8 cellular contexts compared by ENCODE assay signal in the genomic region with DNA sequence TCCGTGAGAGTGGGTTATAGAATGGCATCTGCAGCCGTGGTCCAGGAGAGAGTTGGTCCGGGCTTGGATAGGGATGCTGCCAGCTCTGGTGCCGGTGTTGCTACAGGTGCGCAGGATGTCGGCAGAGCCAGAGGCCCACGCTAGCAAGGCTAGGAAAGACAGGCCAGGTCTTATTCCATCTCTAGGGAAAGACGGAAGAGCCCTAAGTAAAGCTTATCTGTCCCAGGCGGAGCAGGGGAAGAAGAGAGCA. TPM values are rescaled to one million over a fixed set of nuclear protein-coding genes. Genes with fewer than 3 reads are reported as not detected.
DNase-seq lines count a peak whose midpoint lies in the region; ATAC-seq and TF ChIP-seq lines count a peak whose summit lies in the region.

No MANE protein-coding gene starts in this region.

- peak overlapping the region; percentile 95 for H3K4me3 ChIP-seq in GM12864 (ENCODE audit: low read depth, low read length)
- H3K4me3 ChIP-seq in adrenal gland: peak overlapping the region in 2 of 4 donors; percentile 62 to 92
- peak overlapping the region; percentile 44 for H3K4me3 ChIP-seq in lung
- H3K4me3 ChIP-seq in urinary bladder (ENCODE audit: low read depth, low read length): peak overlapping the region; percentile 95

- TF ChIP-seq CTCF in GM12864 (IDR thresholded peaks at IDR 0.05; ENCODE audit: low read depth, low read length, missing control alignments): no peak
- no peak for TF ChIP-seq CTCF in adrenal gland (IDR thresholded peaks at IDR 0.05)
- TF ChIP-seq CTCF in lung (IDR thresholded peaks at IDR 0.05; ENCODE audit: control extremely low read depth, extremely low read depth): no peak

- intact Hi-C loops in adrenal gland (cut with DNase I): no loop called here

- ATAC-seq in HG02943 (IDR thresholded peaks at IDR 0.05; ENCODE audit: low read depth, unreplicated experiment) (peak; percentile 17), lung (ENCODE audit: insufficient read depth, low FRiP score) (no peak)

- 3 to 10% (median 5%) methylated on average over 9 of the region's 9 CpGs for WGBS in adrenal gland, 4 donors
- 8 to 12% methylated on average over 9 of the region's 9 CpGs for WGBS in lung, 2 donors
- 5% methylated on average over 9 of the region's 9 CpGs for WGBS in urinary bladder

- DNase-seq in GM12864 (ENCODE audit: low read depth) (no peak), adrenal gland (no peak), lung (ENCODE audit: low spot score) (no peak), NOMO-1 (lab: John Stamatoyannopoulos, UW; ENCODE audit: unreplicated experiment in 2 of 2) (no peak)
- DNase-seq in stimulated activated CD4-positive, alpha-beta T cell treated with anti-CD3 and anti-CD28 coated beads, Interleukin-4, amount 100 ng/mL, for 1 hour: no peak
- no peak for DNase-seq in stimulated activated CD4-positive, alpha-beta T cell treated with anti-CD3 and anti-CD28 coated beads, Interleukin-4, amount 100 ng/mL, for 24 hours

- H3K36me3 ChIP-seq in adrenal gland (replicated peaks in 1 of 2) (peaks cover 0 to 25% of the 10 kb centered on the region in 2 donors), lung (ENCODE audit: control insufficient read depth in 2 of 2, insufficient read depth in 2 of 2, low read length in 2 of 2) (peaks cover 0 to 15% of the 10 kb centered on the region in 2 donors), urinary bladder (ENCODE audit: insufficient read depth) (peaks cover 1% of the 10 kb centered on the region)

- H3K27me3 ChIP-seq in adrenal gland: no peaks in the 10 kb centered on the region
- H3K27me3 ChIP-seq in lung (ENCODE audit: control insufficient read depth, insufficient read depth): no peaks in the 10 kb centered on the region

- peak overlapping the region in 4 of 5 donors; percentile 73 to 96 (median 89) for H3K27ac ChIP-seq in adrenal gland
- peak overlapping the region; percentile 78 to 90 for H3K27ac ChIP-seq in lung (ENCODE audit: low read depth in 1 of 2, low read length in 1 of 2)
- H3K27ac ChIP-seq in urinary bladder (ENCODE audit: low read depth): peak overlapping the region; percentile 77

- H3K9me3 ChIP-seq in adrenal gland (replicated peaks in 1 of 3) (no peaks in the 10 kb centered on the region), lung (ENCODE audit: control insufficient read depth in 2 of 2, insufficient read depth in 1 of 2, low read length in 1 of 2) (no peaks in the 10 kb centered on the region)

- H3K4me1 ChIP-seq in adrenal gland (replicated peaks in 1 of 2) (peaks cover 35 to 66% of the 10 kb centered on the region in 2 donors), lung (ENCODE audit: control insufficient read depth in 2 of 2, insufficient read depth in 2 of 2, low read length in 2 of 2) (peaks cover 2 to 18% of the 10 kb centered on the region in 2 donors), urinary bladder (ENCODE audit: insufficient read depth) (no peaks in the 10 kb centered on the region)

- no peak for TF ChIP-seq POLR2A in adrenal gland (IDR thresholded peaks at IDR 0.05)

RNA-seq across cellular contexts. Expression of gene PSME1, which starts 0.5 kb away (rescaled TPM):
- 100 to 1,000 TPM; 208 to 323 (median 274) TPM for total RNA-seq in adrenal gland
- polyA plus RNA-seq in adrenal gland: 100 to 1,000 TPM; 205 to 386 (median 313) TPM
- 100 to 1,000 TPM; 125 to 192 TPM for total RNA-seq in lung
- polyA plus RNA-seq in lung: 100 to 1,000 TPM; 286 to 311 TPM
- total RNA-seq in urinary bladder: 78.0 TPM
- 214 TPM for polyA plus RNA-seq in urinary bladder

RNA-seq across cellular contexts. Expression of gene FITM1, which starts 5.0 kb away (rescaled TPM):
- total RNA-seq in adrenal gland (10 to 100 TPM in 3 of 8 donors, 1 to 10 TPM in 5; 6.5 to 14.5 (median 9.5) TPM), lung (under 1 TPM; 0.48 to 0.83 TPM), urinary bladder (4.2 TPM)
- polyA plus RNA-seq in adrenal gland (10 to 100 TPM in 2 of 3 donors, 1 to 10 TPM in 1; 4.6 to 25.7 (median 13.4) TPM), lung (1 to 10 TPM in 1 of 2 donors, under 1 TPM in 1; 0.93 to 1.4 TPM), urinary bladder (0.81 TPM)

RNA-seq across cellular contexts. Expression of gene EMC9, which starts 5.9 kb away (rescaled TPM):
- total RNA-seq in adrenal gland: 10 to 100 TPM; 22.5 to 65.7 (median 43.9) TPM
- polyA plus RNA-seq in adrenal gland: 100 to 1,000 TPM in 2 of 3 donors, 10 to 100 TPM in 1; 21.6 to 149 (median 127) TPM
- total RNA-seq in lung: 10 to 100 TPM in 1 of 2 donors, 1 to 10 TPM in 1; 4.6 to 24.3 TPM
- polyA plus RNA-seq in lung: 10 to 100 TPM; 15.7 to 29.4 TPM
- 5.0 TPM for total RNA-seq in urinary bladder
- 24.4 TPM for polyA plus RNA-seq in urinary bladder

RNA-seq across cellular contexts. Expression of gene PSME2, which starts 10.9 kb away (rescaled TPM):
- total RNA-seq in adrenal gland (100 to 1,000 TPM; 107 to 362 (median 187) TPM), lung (100 to 1,000 TPM in 1 of 2 donors, 10 to 100 TPM in 1; 89.1 to 178 TPM), urinary bladder (67.9 TPM)
- polyA plus RNA-seq in adrenal gland (100 to 1,000 TPM; 388 to 752 (median 687) TPM), lung (100 to 1,000 TPM; 283 to 328 TPM), urinary bladder (97.7 TPM)

RNA-seq across cellular contexts. Expression of gene RNF31, which starts 11.8 kb away (rescaled TPM):
- total RNA-seq in adrenal gland (100 to 1,000 TPM in 1 of 8 donors, 10 to 100 TPM in 7; 41.3 to 165 (median 65.7) TPM), lung (10 to 100 TPM; 31.7 to 82.4 TPM), urinary bladder (30.8 TPM)
- polyA plus RNA-seq in adrenal gland (100 to 1,000 TPM in 2 of 3 donors, 10 to 100 TPM in 1; 59.3 to 351 (median 198) TPM), lung (10 to 100 TPM; 44.1 to 78.6 TPM), urinary bladder (45.8 TPM)
